Comparison of ENCODE assay signal across 3 cellular contexts in the genomic region with DNA sequence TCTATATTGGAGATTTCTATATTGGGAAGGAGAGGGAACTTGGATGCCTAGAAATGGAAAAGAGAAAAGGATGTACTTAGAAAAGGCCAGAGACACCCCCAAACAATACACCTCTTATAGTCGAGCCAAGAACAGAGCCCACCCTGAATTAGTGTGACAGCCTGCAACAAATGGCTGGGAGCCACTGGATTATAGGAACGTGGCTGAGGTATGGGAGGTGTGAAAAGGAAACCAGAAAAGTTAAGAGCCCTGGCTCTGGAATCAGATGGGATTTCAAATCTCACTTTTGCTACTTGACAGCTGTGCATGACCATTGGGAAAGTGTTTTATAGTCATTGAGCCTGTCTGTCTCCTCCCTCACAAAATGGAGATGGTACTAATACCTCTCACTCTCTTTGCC.
"Had no signal": no experiment of that assay in that cellular context is flagged by ENCODE, and none has a peak within 500 bp of the region (broad histone marks: within the 10 kb centered on the region; RNA-seq: fewer than 3 reads in every experiment).

No MANE protein-coding gene starts in this region.

- DNase-seq: GDM1, GF-D8 had no signal

- H3K4me3 ChIP-seq: GM12878 had no signal
